21 cellular contexts compared by ENCODE assay signal in the genomic region with DNA sequence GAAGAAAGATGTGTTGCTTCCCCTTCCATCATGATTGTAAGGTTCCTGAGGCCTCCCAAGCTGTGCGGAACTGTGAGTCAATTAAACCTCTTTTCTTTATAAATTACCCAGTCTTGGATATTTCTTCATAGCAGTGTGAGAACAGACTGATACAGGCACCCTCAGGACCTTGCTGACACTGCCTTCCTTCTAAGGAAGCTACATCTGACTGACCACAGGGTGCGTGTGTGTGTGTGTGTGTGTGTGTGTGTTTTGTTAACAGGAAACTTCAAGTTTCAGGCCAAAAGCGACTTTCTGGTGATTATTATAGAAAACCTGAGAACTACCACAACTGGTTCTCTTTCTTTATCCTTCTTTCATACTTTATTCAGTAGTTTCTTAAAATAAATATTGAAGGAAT.
DNase-seq lines count a peak whose midpoint lies in the region; ATAC-seq and TF ChIP-seq lines count a peak whose summit lies in the region.
"Had no signal": no experiment of that assay in that cellular context is flagged by ENCODE, and none has a peak within 500 bp of the region (broad histone marks: within the 10 kb centered on the region; RNA-seq: fewer than 3 reads in every experiment).

No MANE protein-coding gene starts in this region.

- TF ChIP-seq CTCF in GM12865 (IDR thresholded peaks at IDR 0.05; ENCODE audit: insufficient read depth, low read depth, low read length, missing control alignments): no peak
- TF ChIP-seq CTCF in gastroesophageal sphincter (IDR thresholded peaks at IDR 0.05): no peak

- H3K4me3 ChIP-seq in GM12865 (ENCODE audit: low read depth, low read length) (no peak overlapping the region), gastroesophageal sphincter (no peak overlapping the region)
- H3K4me3 ChIP-seq: BLaER1, PC-9 had no signal

- peaks cover 0 to 8% (median 0%) of the 10 kb centered on the region in 3 donors for H3K9me3 ChIP-seq in gastroesophageal sphincter
- H3K9me3 ChIP-seq: BLaER1 had no signal

- TF ChIP-seq EP300 in gastroesophageal sphincter (IDR thresholded peaks at IDR 0.05): no peak

- DNase-seq in CMK (ENCODE audit: low read depth) (peak; percentile 7), GM12865 (ENCODE audit: low read depth) (peak; percentile 55), UCSD-AML1 (lab: John Stamatoyannopoulos, UW; ENCODE audit: unreplicated experiment) (peak; percentile 76), midbrain (lab: John Stamatoyannopoulos, UW) (no peak), erythroblast (lab: John Stamatoyannopoulos, UW) (no peak)
- DNase-seq: Caco-2; CD4-positive, alpha-beta T cell; DMS 273 treated with DMSO at 0.1 percent for 48 hours; DMS79 treated with DMSO at 0.1 percent for 48 hours; KG1; NCI-H1417; NCI-H1694 treated with DMSO at 0.1 percent for 48 hours; NCI-H446 treated with DMSO at 0.1 percent for 48 hours; NCI-H69; PC-9 had no signal

- peaks cover 0 to 24% (median 9%) of the 10 kb centered on the region in 3 donors for H3K4me1 ChIP-seq in gastroesophageal sphincter
- H3K4me1 ChIP-seq: Caco-2 had no signal

- 79 to 83% methylated on average over 1 to 2 of the region's 3 CpGs for WGBS in gastroesophageal sphincter (ENCODE audit: low coverage in 1 of 2), 2 donors

- no peaks in the 10 kb centered on the region for H3K36me3 ChIP-seq in gastroesophageal sphincter
- H3K36me3 ChIP-seq: BLaER1 had no signal

- H3K27ac ChIP-seq in gastroesophageal sphincter: peak overlapping the region; percentile 2 to 79 (median 67)
- H3K27ac ChIP-seq: BLaER1, PC-9, RWPE1 had no signal

- ATAC-seq in gastroesophageal sphincter (no peak), HG03354 (IDR thresholded peaks at IDR 0.05; ENCODE audit: poor library complexity, severe bottlenecking, unreplicated experiment) (no peak)
- ATAC-seq: HCT116, SK-N-SH treated with all-trans-retinoic acid at 6 μM for 48 hours had no signal

- no peaks in the 10 kb centered on the region for H3K27me3 ChIP-seq in gastroesophageal sphincter
- H3K27me3 ChIP-seq: BLaER1 had no signal

- TF ChIP-seq POLR2A in gastroesophageal sphincter (IDR thresholded peaks at IDR 0.05): no peak
- TF ChIP-seq POLR2A in erythroblast (IDR thresholded peaks at IDR 0.05; ENCODE audit: low read length): no peak

Comparison
In these comparisons a context has a peak if more than half of its experiments do, and no peak if none do; other contexts are left out.
1. DNase-seq: peak in CMK (single experiment), GM12865 (single experiment) and UCSD-AML1 (single experiment); none in midbrain (single experiment) and erythroblast (0 of 2).